ENCODE assay signal across 8 cellular contexts in genomic region chr16:1613728-1614225, GRCh38. TPM values are rescaled to one million over a fixed set of nuclear protein-coding genes. Genes with fewer than 3 reads are reported as not detected.
DNase-seq lines count a peak whose midpoint lies in the region; ATAC-seq and TF ChIP-seq lines count a peak whose summit lies in the region.

No MANE protein-coding gene starts in this region.

- no peak for ATAC-seq in HG03354 (IDR thresholded peaks at IDR 0.05; ENCODE audit: poor library complexity, severe bottlenecking, unreplicated experiment)

- no peaks in the 10 kb centered on the region for H3K27me3 ChIP-seq in muscle layer of duodenum (ENCODE audit: low read depth, low read length)

- H3K36me3 ChIP-seq in muscle layer of duodenum (ENCODE audit: control insufficient read depth in 1 of 2, insufficient read depth in 2 of 2, low read length in 2 of 2), result peaks cover 6 to 14% of the 10 kb centered on the region in 2 donors

- H3K27me3 Mint-ChIP-seq in chondrocyte (ENCODE audit: low read depth), result no peaks in the 10 kb centered on the region

- peak overlapping the region; percentile 91 for H3K4me3 Mint-ChIP-seq in chondrocyte (ENCODE audit: unreplicated experiment)

- no peak for TF ChIP-seq POLR2A in NB4 (IDR thresholded peaks at IDR 0.05; ENCODE audit: extremely low read depth, insufficient read length)

- H3K4me3 ChIP-seq in NB4 (ENCODE audit: low read depth, low read length) (peak overlapping the region; percentile 73), muscle layer of duodenum (ENCODE audit: low read depth in 1 of 2, low read length in 2 of 2) (peak overlapping the region; percentile 66 to 88)

- DNase-seq in ELR (ENCODE audit: low read depth) (peak; percentile 29), NB4 (ENCODE audit: low read depth) (peak; percentile 25), chondrocyte (ENCODE audit: low spot score) (no peak), cerebellar nuclear complex (lab: John Stamatoyannopoulos, UW) (no peak), SW480 (ENCODE audit: low spot score) (no peak), iPS-NIHi7 (ENCODE audit: extremely low spot score) (no peak)

- H3K36me3 Mint-ChIP-seq in chondrocyte (ENCODE audit: low read depth), result no peaks in the 10 kb centered on the region

- H3K4me1 Mint-ChIP-seq in chondrocyte (ENCODE audit: low read depth), result peaks cover 47% of the 10 kb centered on the region

- H3K9me3 Mint-ChIP-seq in chondrocyte (ENCODE audit: low read depth), result no peaks in the 10 kb centered on the region

- peak overlapping the region; percentile 95 for H3K27ac Mint-ChIP-seq in chondrocyte (ENCODE audit: unreplicated experiment)

- peaks cover 8 to 39% of the 10 kb centered on the region in 2 donors for H3K4me1 ChIP-seq in muscle layer of duodenum (ENCODE audit: control insufficient read depth in 1 of 2, insufficient read depth in 2 of 2, low read length in 2 of 2)

- no peaks in the 10 kb centered on the region for H3K9me3 ChIP-seq in muscle layer of duodenum (ENCODE audit: control insufficient read depth in 1 of 2, low read length in 2 of 2)

- TF ChIP-seq CTCF in NB4 (IDR thresholded peaks at IDR 0.05; ENCODE audit: low read depth, low read length) (no peak), chondrocyte (IDR thresholded peaks at IDR 0.05) (no peak)

- H3K27ac ChIP-seq in muscle layer of duodenum (ENCODE audit: low read length), result no peak overlapping the region

RNA-seq across cellular contexts. Expression of gene CRAMP1, which starts 1.6 kb away (rescaled TPM):
- 17.8 to 21.2 TPM (median 20.5 TPM) in 3 replicates for total RNA-seq in chondrocyte

RNA-seq across cellular contexts. Expression of gene IFT140, which starts 1.9 kb away (rescaled TPM):
- total RNA-seq in chondrocyte, result 15.0 to 23.2 TPM (median 17.8 TPM) in 3 replicates

Comparison
In these comparisons a context has a peak if more than half of its experiments do, and no peak if none do; other contexts are left out.
1. DNase-seq: peak in ELR (single experiment) and NB4 (single experiment); none in chondrocyte (single experiment), cerebellar nuclear complex (0 of 2), SW480 (single experiment) and iPS-NIHi7 (single experiment).